2 cellular contexts compared by ENCODE assay signal in genomic region chr4:122777846-122778501, GRCh38.
A peak's percentile ranks its signal among the peaks of the same experiment; 100 is the strongest.
TF ChIP-seq lines count a peak whose summit lies in the region.

No MANE protein-coding gene starts in this region.

TF ChIP-seq in A549, 52 proteins besides CTCF, POLR2A, EP300 and RAD21:
- TF ChIP-seq BHLHE40 (IDR thresholded peaks at IDR 0.05; ENCODE audit: low read depth, low read length) = no peak
- TF ChIP-seq, protein P1, sequence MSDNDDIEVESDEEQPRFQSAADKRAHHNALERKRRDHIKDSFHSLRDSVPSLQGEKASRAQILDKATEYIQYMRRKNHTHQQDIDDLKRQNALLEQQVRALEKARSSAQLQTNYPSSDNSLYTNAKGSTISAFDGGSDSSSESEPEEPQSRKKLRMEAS (IDR thresholded peaks at IDR 0.05) = no peak
- no peak for TF ChIP-seq USF2 (IDR thresholded peaks at IDR 0.05)
- TF ChIP-seq FOSL2 (IDR thresholded peaks at IDR 0.05) = no peak
- TF ChIP-seq FOSL2 (CRISPR knock-in tag; IDR thresholded peaks at IDR 0.05) = peak; percentile 39; the same call in 1 of the 2 replicates
- TF ChIP-seq CHD4 (IDR thresholded peaks at IDR 0.05; ENCODE audit: borderline replicate concordance) = no peak
- TF ChIP-seq POLR2AphosphoS2 (conservative IDR thresholded peaks at IDR 0.05; ENCODE audit: low read length) = no peak
- no peak for TF ChIP-seq ESRRA (IDR thresholded peaks at IDR 0.05; ENCODE audit: borderline replicate concordance, low read length)
- peak; percentile 51; the same call in 1 of the 2 replicates for TF ChIP-seq JUNB (IDR thresholded peaks at IDR 0.05)
- TF ChIP-seq E2F6 (IDR thresholded peaks at IDR 0.05; ENCODE audit: borderline replicate concordance, low read depth) = no peak
- no peak for TF ChIP-seq TFCP2L1 (CRISPR knock-in tag; IDR thresholded peaks at IDR 0.05)
- TF ChIP-seq GATA3 (IDR thresholded peaks at IDR 0.05; ENCODE audit: borderline replicate concordance) = peak; percentile 36; the same call in 1 of the 2 replicates
- TF ChIP-seq CBX2 (IDR thresholded peaks at IDR 0.05; ENCODE audit: borderline replicate concordance, low read depth) = no peak
- TF ChIP-seq NPAS2 (CRISPR knock-in tag; IDR thresholded peaks at IDR 0.05; ENCODE audit: borderline replicate concordance) = no peak
- TF ChIP-seq CEBPB (IDR thresholded peaks at IDR 0.05) = peak; percentile 17 to 72; a peak in 2 of 4 replicates
- TF ChIP-seq RCOR1 (IDR thresholded peaks at IDR 0.05; ENCODE audit: low read depth, low read length) = no peak
- TF ChIP-seq TP53 (CRISPR knock-in tag; IDR thresholded peaks at IDR 0.05) = no peak
- TF ChIP-seq EHMT2 (IDR thresholded peaks at IDR 0.05; ENCODE audit: low read depth) = no peak
- no peak for TF ChIP-seq PHF8 (IDR thresholded peaks at IDR 0.05; ENCODE audit: borderline replicate concordance, low read depth)
- no peak for TF ChIP-seq MYC (IDR thresholded peaks at IDR 0.05; ENCODE audit: borderline replicate concordance, low read length)
- TF ChIP-seq REST (IDR thresholded peaks at IDR 0.05) = no peak
- TF ChIP-seq FOXS1 (CRISPR knock-in tag; IDR thresholded peaks at IDR 0.05) = no peak
- no peak for TF ChIP-seq MAZ (IDR thresholded peaks at IDR 0.05; ENCODE audit: borderline replicate concordance, low read depth, low read length)
- TF ChIP-seq FOSB (CRISPR knock-in tag; IDR thresholded peaks at IDR 0.05) = no peak
- no peak for TF ChIP-seq EHF (CRISPR knock-in tag; IDR thresholded peaks at IDR 0.05)
- TF ChIP-seq NR3C1 (IDR thresholded peaks at IDR 0.05) = no peak

TF ChIP-seq in HCT116, 20 proteins besides CTCF, POLR2A, EP300 and RAD21:
- TF ChIP-seq FOSL1 (IDR thresholded peaks at IDR 0.05; ENCODE audit: low read depth) (no peak), EZH2phosphoT487 (IDR thresholded peaks at IDR 0.05; ENCODE audit: borderline replicate concordance) (no peak), EGR1 (IDR thresholded peaks at IDR 0.05; ENCODE audit: low read depth) (no peak), YY1 (IDR thresholded peaks at IDR 0.05; ENCODE audit: extremely low read depth, insufficient replicate concordance, low read depth, low read length) (no peak), ZFX (IDR thresholded peaks at IDR 0.05) (no peak), TCF7L2 (IDR thresholded peaks at IDR 0.05; ENCODE audit: borderline replicate concordance, extremely low read depth, insufficient read depth, insufficient read length) (no peak), ZNF274 (IDR thresholded peaks at IDR 0.05; ENCODE audit: low read depth, low read length) (no peak), REST (IDR thresholded peaks at IDR 0.05; ENCODE audit: low read depth) (no peak), EZH2 (IDR thresholded peaks at IDR 0.05) (no peak), JUND (IDR thresholded peaks at IDR 0.05) (no peak), ELF1 (IDR thresholded peaks at IDR 0.05; ENCODE audit: borderline replicate concordance, low read depth) (no peak), SIN3A (IDR thresholded peaks at IDR 0.05; ENCODE audit: low read depth) (no peak), SRF (IDR thresholded peaks at IDR 0.05; ENCODE audit: low read depth) (no peak), POLR2AphosphoS5 (IDR thresholded peaks at IDR 0.05; ENCODE audit: low read depth, low read length) (no peak)
- TF ChIP-seq, protein P2, sequence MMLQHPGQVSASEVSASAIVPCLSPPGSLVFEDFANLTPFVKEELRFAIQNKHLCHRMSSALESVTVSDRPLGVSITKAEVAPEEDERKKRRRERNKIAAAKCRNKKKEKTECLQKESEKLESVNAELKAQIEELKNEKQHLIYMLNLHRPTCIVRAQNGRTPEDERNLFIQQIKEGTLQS (IDR thresholded peaks at IDR 0.05) = no peak
- TF ChIP-seq, protein P3, sequence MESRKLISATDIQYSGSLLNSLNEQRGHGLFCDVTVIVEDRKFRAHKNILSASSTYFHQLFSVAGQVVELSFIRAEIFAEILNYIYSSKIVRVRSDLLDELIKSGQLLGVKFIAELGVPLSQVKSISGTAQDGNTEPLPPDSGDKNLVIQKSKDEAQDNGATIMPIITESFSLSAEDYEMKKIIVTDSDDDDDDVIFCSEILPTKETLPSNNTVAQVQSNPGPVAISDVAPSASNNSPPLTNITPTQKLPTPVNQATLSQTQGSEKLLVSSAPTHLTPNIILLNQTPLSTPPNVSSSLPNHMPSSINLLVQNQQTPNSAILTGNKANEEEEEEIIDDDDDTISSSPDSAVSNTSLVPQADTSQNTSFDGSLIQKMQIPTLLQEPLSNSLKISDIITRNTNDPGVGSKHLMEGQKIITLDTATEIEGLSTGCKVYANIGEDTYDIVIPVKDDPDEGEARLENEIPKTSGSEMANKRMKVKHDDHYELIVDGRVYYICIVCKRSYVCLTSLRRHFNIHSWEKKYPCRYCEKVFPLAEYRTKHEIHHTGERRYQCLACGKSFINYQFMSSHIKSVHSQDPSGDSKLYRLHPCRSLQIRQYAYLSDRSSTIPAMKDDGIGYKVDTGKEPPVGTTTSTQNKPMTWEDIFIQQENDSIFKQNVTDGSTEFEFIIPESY (IDR thresholded peaks at IDR 0.05; ENCODE audit: extremely low read depth, insufficient replicate concordance, low read length) = no peak
